In genomic region chr11:119373917-119374631, GRCh38 we compare ENCODE assay signal across 1 cellular context.
TF ChIP-seq lines count a peak whose summit lies in the region.

No MANE protein-coding gene starts in this region.

TF ChIP-seq in HepG2, 621 proteins besides CTCF, POLR2A, EP300 and RAD21 (continued from another document and continues in another):
- TF ChIP-seq ZFP91 (CRISPR knock-in tag; IDR thresholded peaks at IDR 0.05; ENCODE audit: borderline replicate concordance) (peak; percentile 31; the same call in 1 of the 2 replicates), ZNF20 (CRISPR knock-in tag; IDR thresholded peaks at IDR 0.05) (no peak), ZNF710 (CRISPR knock-in tag; IDR thresholded peaks at IDR 0.05; ENCODE audit: borderline replicate concordance) (no peak), ZNF235 (CRISPR knock-in tag; IDR thresholded peaks at IDR 0.05; ENCODE audit: borderline replicate concordance) (no peak), MTF1 (CRISPR knock-in tag; IDR thresholded peaks at IDR 0.05) (no peak), ZFP62 (CRISPR knock-in tag; IDR thresholded peaks at IDR 0.05) (no peak), ZNF275 (CRISPR knock-in tag; IDR thresholded peaks at IDR 0.05; ENCODE audit: borderline replicate concordance) (0 out of 2 replicates have a peak, but pooled peaks have one; percentile 59), BORCS8-MEF2B (CRISPR knock-in tag; IDR thresholded peaks at IDR 0.05) (no peak), MIXL1 (CRISPR knock-in tag; IDR thresholded peaks at IDR 0.05) (peak; percentile 61; the same call in 1 of the 2 replicates), KMT2B (CRISPR knock-in tag; IDR thresholded peaks at IDR 0.05) (no peak), ZBTB20 (CRISPR knock-in tag; IDR thresholded peaks at IDR 0.05; ENCODE audit: borderline replicate concordance, low read depth) (no peak), PITX1 (CRISPR knock-in tag; IDR thresholded peaks at IDR 0.05) (0 out of 2 replicates have a peak, but pooled peaks have one; percentile 20), ZBTB7A (CRISPR knock-in tag; IDR thresholded peaks at IDR 0.05) (no peak), ZNF614 (CRISPR knock-in tag; IDR thresholded peaks at IDR 0.05; ENCODE audit: borderline replicate concordance) (no peak), ZKSCAN1 (IDR thresholded peaks at IDR 0.05; ENCODE audit: low read length) (no peak), TBL1XR1 (IDR thresholded peaks at IDR 0.05; ENCODE audit: borderline replicate concordance, low read length, partially characterized antibody) (no peak), SOX6 (IDR thresholded peaks at IDR 0.05) (no peak), SOX6 (CRISPR knock-in tag; IDR thresholded peaks at IDR 0.05) (no peak; the same call in 1 of the 2 replicates), SP5 (CRISPR knock-in tag; IDR thresholded peaks at IDR 0.05; ENCODE audit: borderline replicate concordance, low read depth) (no peak), THAP7 (CRISPR knock-in tag; IDR thresholded peaks at IDR 0.05) (no peak), ZNF329 (CRISPR knock-in tag; IDR thresholded peaks at IDR 0.05; ENCODE audit: low read depth) (no peak), PATZ1 (CRISPR knock-in tag; IDR thresholded peaks at IDR 0.05) (0 out of 2 replicates have a peak, but pooled peaks have one; percentile 25), SNAPC2 (CRISPR knock-in tag; IDR thresholded peaks at IDR 0.05) (no peak), ZNF841 (CRISPR knock-in tag; IDR thresholded peaks at IDR 0.05; ENCODE audit: borderline replicate concordance) (no peak), ATF3 (CRISPR knock-in tag; IDR thresholded peaks at IDR 0.05) (no peak), ZMYM2 (CRISPR knock-in tag; IDR thresholded peaks at IDR 0.05) (no peak), MIER3 (CRISPR knock-in tag; IDR thresholded peaks at IDR 0.05; ENCODE audit: borderline replicate concordance) (0 out of 2 replicates have a peak, but pooled peaks have one; percentile 49), ZNF558 (CRISPR knock-in tag; IDR thresholded peaks at IDR 0.05; ENCODE audit: borderline replicate concordance) (no peak), IKZF5 (CRISPR knock-in tag; IDR thresholded peaks at IDR 0.05) (peak; percentile 49; the same call in 1 of the 2 replicates), SIX4 (CRISPR knock-in tag; IDR thresholded peaks at IDR 0.05) (no peak), RXRB (CRISPR knock-in tag; IDR thresholded peaks at IDR 0.05; ENCODE audit: borderline replicate concordance) (peak; percentile 3; the same call in 1 of the 2 replicates), YEATS2 (CRISPR knock-in tag; IDR thresholded peaks at IDR 0.05; ENCODE audit: borderline replicate concordance) (0 out of 2 replicates have a peak, but pooled peaks have one; percentile 20), HBP1 (CRISPR knock-in tag; IDR thresholded peaks at IDR 0.05; ENCODE audit: low read depth) (no peak), ISL2 (CRISPR knock-in tag; IDR thresholded peaks at IDR 0.05) (no peak; the same call in 1 of the 2 replicates), ZNF317 (CRISPR knock-in tag; IDR thresholded peaks at IDR 0.05) (peak; percentile 47; the same call in 1 of the 2 replicates), ZBTB34 (CRISPR knock-in tag; IDR thresholded peaks at IDR 0.05) (no peak), NCOA2 (CRISPR knock-in tag; IDR thresholded peaks at IDR 0.05) (0 out of 2 replicates have a peak, but pooled peaks have one; percentile 38), ZNF121 (CRISPR knock-in tag; IDR thresholded peaks at IDR 0.05) (no peak), ARID3A (IDR thresholded peaks at IDR 0.05; ENCODE audit: low read depth, low read length) (no peak), ZNF816 (CRISPR knock-in tag; IDR thresholded peaks at IDR 0.05; ENCODE audit: borderline replicate concordance) (no peak), TFAP4 (IDR thresholded peaks at IDR 0.05; ENCODE audit: borderline replicate concordance, low read depth) (no peak), ZIK1 (CRISPR knock-in tag; IDR thresholded peaks at IDR 0.05; ENCODE audit: borderline replicate concordance, low read depth) (no peak), ELF1 (CRISPR knock-in tag; IDR thresholded peaks at IDR 0.05) (no peak), ZBTB37 (CRISPR knock-in tag; IDR thresholded peaks at IDR 0.05) (no peak), SIN3A (IDR thresholded peaks at IDR 0.05; ENCODE audit: borderline replicate concordance, low read depth, low read length) (no peak)
